ENCODE assay signal across 27 cellular contexts in the genomic region with DNA sequence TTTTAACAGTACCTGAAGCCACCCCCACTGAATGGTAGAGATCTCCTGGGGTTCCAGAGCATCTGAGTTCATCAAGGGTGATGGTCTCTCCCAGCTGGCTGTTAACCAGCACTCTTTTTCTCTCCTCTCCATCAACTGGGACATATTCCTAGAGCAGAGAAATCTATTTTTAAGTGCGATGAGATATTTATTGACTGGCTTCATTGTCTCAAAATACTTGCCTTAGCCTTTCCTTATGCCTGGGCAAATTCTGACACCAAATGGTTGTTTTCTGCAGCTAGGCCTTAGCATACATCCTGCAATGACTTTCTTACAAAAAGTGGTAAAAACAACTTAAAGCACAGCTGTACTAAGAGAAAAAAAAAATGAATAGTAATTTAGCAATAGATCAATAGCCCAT.
"Had no signal": no experiment of that assay in that cellular context is flagged by ENCODE, and none has a peak within 500 bp of the region (broad histone marks: within the 10 kb centered on the region; RNA-seq: fewer than 3 reads in every experiment).

No MANE protein-coding gene starts in this region.

- ATAC-seq: stimulated activated effector memory CD8-positive, alpha-beta T cell treated with anti-CD3 and anti-CD28 coated beads, Interleukin-12 subunit alpha, Interleukin-12 subunit beta, amount 100 ng/mL, for 72 hours; stimulated activated memory B cell treated with anti-CD40 and anti-IgM and Interleukin-4, amounts not matched to agents 10 μg/mL and 1 μg/mL and 100 μg/mL, for 72 hours; stimulated activated naive B cell treated with anti-CD40 and anti-IgM and Interleukin-4, amounts not matched to agents 10 μg/mL and 1 μg/mL and 100 μg/mL, for 72 hours; stimulated activated naive CD8-positive, alpha-beta T cell treated with anti-CD3 and anti-CD28 coated beads, Interleukin-15, amount 100 ng/mL, for 72 hours; stimulated activated naive CD8-positive, alpha-beta T cell treated with anti-CD3 and anti-CD28 coated beads, Interleukin-15, Interleukin-2, amounts not matched to agents 100 U/mL and 50 U/mL, for 24 hours; upper lobe of right lung had no signal

- H3K27ac ChIP-seq: stomach, suprapubic skin, testis, thoracic aorta, thyroid gland, tibial artery, tibial nerve, transverse colon, upper lobe of left lung, upper lobe of right lung, uterus, vagina had no signal

- DNase-seq: stimulated activated CD4-positive, alpha-beta T cell treated with anti-CD3 and anti-CD28 coated beads, Interleukin-2, amount 100 ng/mL, for 48 hours; stimulated activated CD4-positive, alpha-beta T cell treated with anti-CD3 and anti-CD28 coated beads, Interleukin-4, amount 100 ng/mL, for 1 hour; stimulated activated CD4-positive, alpha-beta T cell treated with anti-CD3 and anti-CD28 coated beads, Interleukin-4, amount 100 ng/mL, for 24 hours; stimulated activated CD4-positive, alpha-beta T cell treated with anti-CD3 and anti-CD28 coated beads, Interleukin-4, amount 100 ng/mL, for 4 hours; stimulated activated CD8-positive, alpha-beta memory T cell treated with anti-CD3 and anti-CD28 coated beads, Interleukin-4, amount 100 ng/mL, for 48 hours; stimulated activated naive B cell treated with anti-CD40 and anti-IgM and Interleukin-4, amounts not matched to agents 10 μg/mL and 1 μg/mL and 100 μg/mL, for 72 hours; stimulated activated naive CD4-positive, alpha-beta T cell; stimulated activated naive CD4-positive, alpha-beta T cell treated with Interleukin-2 at 50 U/mL for 16 hours; stimulated activated naive CD8-positive, alpha-beta T cell treated with anti-CD3 and anti-CD28 coated beads, Interleukin-15, amount 100 ng/mL, for 72 hours; stimulated activated naive CD8-positive, alpha-beta T cell treated with anti-CD3 and anti-CD28 coated beads, Interleukin-15, Interleukin-2, amounts not matched to agents 100 U/mL and 50 U/mL, for 24 hours; stomach; substantia nigra; testis; thyroid gland; tibial artery; transverse colon; trophoblast cell; upper lobe of left lung; upper lobe of right lung; uterus had no signal

- FAIRE-seq: urothelium cell line had no signal

- H3K27me3 ChIP-seq: stomach, suprapubic skin, testis, thyroid gland, tibial artery, tibial nerve, transverse colon, upper lobe of left lung, upper lobe of right lung, uterus, vagina had no signal

- H3K4me3 ChIP-seq: stomach, suprapubic skin, testis, thoracic aorta, thyroid gland, tibial artery, tibial nerve, transverse colon, upper lobe of left lung, upper lobe of right lung, uterus, vagina had no signal

- H3K4me1 ChIP-seq: stomach, suprapubic skin, tibial artery, transverse colon, upper lobe of right lung, uterus, vagina had no signal

- H3K36me3 ChIP-seq: suprapubic skin, thoracic aorta, thyroid gland, tibial artery, tibial nerve, transverse colon, upper lobe of right lung, uterus, vagina had no signal

- H3K9me3 ChIP-seq: stomach, suprapubic skin, testis, thoracic aorta, thyroid gland, tibial artery, tibial nerve, transverse colon, upper lobe of left lung, upper lobe of right lung, uterus, vagina had no signal
